8 cellular contexts compared by ENCODE assay signal in the genomic region with DNA sequence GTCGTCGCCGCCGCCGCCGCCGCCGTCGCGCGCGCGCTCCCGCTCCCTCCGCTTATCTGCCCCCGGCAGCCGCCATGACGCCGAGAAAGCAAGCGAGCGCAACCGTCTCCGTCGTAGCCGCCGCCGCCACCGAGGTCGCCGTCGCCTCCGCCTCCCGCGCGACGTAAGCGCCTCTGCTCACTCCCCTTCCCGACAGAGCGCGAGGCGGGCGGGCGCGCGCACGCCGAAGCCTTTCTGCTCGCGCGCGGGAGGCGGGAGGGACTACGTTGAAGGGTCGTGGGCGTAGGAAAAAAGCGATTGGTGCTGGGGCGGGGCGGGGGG. TPM values are rescaled to one million over a fixed set of nuclear protein-coding genes. Genes with fewer than 3 reads are reported as not detected.
DNase-seq lines count a peak whose midpoint lies in the region; ATAC-seq and TF ChIP-seq lines count a peak whose summit lies in the region.

A gene (minus strand): TSS at position 206 of the 321 bp plus-strand sequence. CDS start 2,621 bp downstream, outside the sequence.

- peak within 1 kb of the TSS; percentile 98 to 100 (median 99) for H3K4me3 Mint-ChIP-seq in CD4-positive, CD25-positive, alpha-beta regulatory T cell

- H3K9me3 Mint-ChIP-seq in CD4-positive, CD25-positive, alpha-beta regulatory T cell = no peaks in the 10 kb centered on the region

- peak within 1 kb of the TSS; percentile 100 for H3K27ac ChIP-seq in CD4-positive, CD25-positive, alpha-beta regulatory T cell (ENCODE audit: insufficient read depth, low read length, poor library complexity, severe bottlenecking)
- peak within 1 kb of the TSS; percentile 100 for H3K27ac ChIP-seq in lower lobe of right lung

- H3K9me3 ChIP-seq in CD4-positive, CD25-positive, alpha-beta regulatory T cell (ENCODE audit: control insufficient read depth in 2 of 2, low read length in 2 of 2) = no peaks in the 10 kb centered on the region
- H3K9me3 ChIP-seq in lower lobe of right lung = no peaks in the 10 kb centered on the region

- intact Hi-C loops in lower lobe of right lung (cut with DNase I) = no loop called here

- ATAC-seq in CD4-positive, CD25-positive, alpha-beta regulatory T cell (ENCODE audit: low read depth in 2 of 2) = peak; percentile 61 to 70
- ATAC-seq in GM19438 (IDR thresholded peaks at IDR 0.05; ENCODE audit: low read depth, unreplicated experiment) = peak; percentile 61
- ATAC-seq in HG03565 (IDR thresholded peaks at IDR 0.05; ENCODE audit: unreplicated experiment) = peak; percentile 39
- peak; percentile 95 to 97 for ATAC-seq in lower lobe of right lung

- peaks cover 23% of the 10 kb centered on the region for H3K36me3 ChIP-seq in CD4-positive, CD25-positive, alpha-beta regulatory T cell (ENCODE audit: control insufficient read depth, insufficient read depth, low read length)
- H3K36me3 ChIP-seq in lower lobe of right lung = peaks cover 21% of the 10 kb centered on the region

- H3K4me1 ChIP-seq in CD4-positive, CD25-positive, alpha-beta regulatory T cell (ENCODE audit: control insufficient read depth, insufficient read depth, low read length, poor library complexity, severe bottlenecking) = peaks cover 59% of the 10 kb centered on the region
- peaks cover 52% of the 10 kb centered on the region for H3K4me1 ChIP-seq in lower lobe of right lung

- H3K27ac Mint-ChIP-seq in CD4-positive, CD25-positive, alpha-beta regulatory T cell = peak within 1 kb of the TSS; percentile 98 to 100 (median 99)

- peak within 1 kb of the TSS; percentile 99 for H3K4me3 ChIP-seq in CD4-positive, CD25-positive, alpha-beta regulatory T cell (ENCODE audit: low read depth, low read length)
- peak within 1 kb of the TSS; percentile 80 for H3K4me3 ChIP-seq in lower lobe of right lung

- peaks cover 28 to 80% (median 47%) of the 10 kb centered on the region in 4 donors for H3K4me1 Mint-ChIP-seq in CD4-positive, CD25-positive, alpha-beta regulatory T cell

- H3K27me3 ChIP-seq in CD4-positive, CD25-positive, alpha-beta regulatory T cell (ENCODE audit: control insufficient read depth, insufficient read depth, low read length) = no peaks in the 10 kb centered on the region
- H3K27me3 ChIP-seq in lower lobe of right lung (ENCODE audit: low read depth) = no peaks in the 10 kb centered on the region

- H3K36me3 Mint-ChIP-seq in CD4-positive, CD25-positive, alpha-beta regulatory T cell = peaks cover 23% of the 10 kb centered on the region

- H3K27me3 Mint-ChIP-seq in CD4-positive, CD25-positive, alpha-beta regulatory T cell = peaks cover 9% of the 10 kb centered on the region

- no peak for TF ChIP-seq CTCF in lower lobe of right lung (IDR thresholded peaks at IDR 0.05)

- peak; percentile 92 to 98 (median 95) for DNase-seq in CD4-positive, CD25-positive, alpha-beta regulatory T cell
- DNase-seq in NCI-H82 (lab: John Stamatoyannopoulos, UW) (peak; percentile 97), dermis microvascular lymphatic vessel endothelial cell (ENCODE audit: low read depth in 2 of 2) (peak in 1 of 2 donors; percentile 98), lower lobe of right lung (peak; percentile 96)
- peak; percentile 91 to 93 for DNase-seq in activated CD4-positive, alpha-beta T cell treated with anti-CD3 and anti-CD28 coated beads, Interleukin-2, amount 50 U/mL, for 48 hours
- peak; percentile 85 to 94 (median 88) for DNase-seq in stimulated activated CD4-positive, alpha-beta T cell treated with anti-CD3 and anti-CD28 coated beads, TNF-alpha, amount 100 ng/mL, for 1 hour (ENCODE audit: low read depth in 3 of 3, low spot score in 1 of 3)

RNA-seq across cellular contexts. Expression of the gene that starts here (rescaled TPM):
- 172 TPM for total RNA-seq in CD4-positive, CD25-positive, alpha-beta regulatory T cell
- polyA plus RNA-seq in CD4-positive, CD25-positive, alpha-beta regulatory T cell = 10 to 100 TPM in 1 of 4 donors, 1 to 10 TPM in 3; 7.8 to 12.3 (median 8.6) TPM
- 47.2 and 51.5 TPM in 2 replicates for total RNA-seq in dermis microvascular lymphatic vessel endothelial cell
- total RNA-seq in lower lobe of right lung = 32.8 TPM

Comparison
In these comparisons a context has a peak if more than half of its experiments do, and no peak if none do; other contexts are left out.
1. ATAC-seq: peak in every context shown above with its lines; median percentile 96 in lower lobe of right lung; 66 in CD4-positive, CD25-positive, alpha-beta regulatory T cell; 61 in GM19438; 39 in HG03565.